Comparison of ENCODE assay signal across 1 cellular context in the genomic region with DNA sequence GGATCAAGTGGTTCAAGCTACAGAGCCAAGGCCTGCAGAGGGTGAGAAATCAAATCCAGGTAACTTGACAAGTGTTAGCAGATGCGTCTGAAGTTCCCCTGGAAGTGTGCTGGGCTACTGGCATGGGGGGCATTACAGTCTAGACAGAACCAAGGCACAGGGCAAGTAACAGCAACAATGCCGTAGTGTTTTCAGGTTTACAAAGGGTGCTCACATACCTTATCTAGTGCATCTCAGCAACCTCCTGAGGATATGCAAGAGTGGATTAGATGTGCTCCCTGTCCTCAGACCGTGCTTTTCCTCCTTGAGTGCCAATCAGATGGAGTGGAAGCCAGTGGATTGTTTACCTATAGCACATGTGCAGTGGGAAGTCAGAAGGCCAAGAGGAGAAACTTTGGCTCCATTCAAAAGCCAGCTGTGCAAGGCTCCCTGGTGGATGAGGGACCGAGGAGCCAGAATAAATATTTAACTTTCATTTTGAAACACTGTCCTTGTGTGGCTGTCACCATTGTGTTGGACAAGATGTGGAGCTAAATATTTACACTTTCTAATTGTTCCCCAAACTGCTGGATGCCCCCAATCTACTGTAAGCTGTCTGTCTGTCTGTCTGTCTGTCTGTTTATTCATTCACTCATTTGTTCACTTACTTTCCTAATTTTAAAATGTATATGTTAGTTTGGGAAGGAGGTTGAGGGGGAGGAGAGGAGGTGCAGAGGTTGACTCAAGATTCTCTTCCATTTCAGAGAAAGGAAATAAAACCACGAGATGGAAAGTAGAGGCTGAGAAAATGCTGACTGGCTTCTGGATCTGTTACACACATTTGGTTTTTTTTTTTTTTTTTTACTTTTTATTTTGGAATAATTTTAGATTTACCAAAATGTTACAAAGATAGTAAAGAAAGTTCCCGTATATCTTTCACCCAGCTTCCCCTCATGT.
A peak's percentile ranks its signal among the peaks of the same experiment; 100 is the strongest.
TF ChIP-seq lines count a peak whose summit lies in the region.

No MANE protein-coding gene starts in this region.

TF ChIP-seq in HepG2, 621 proteins besides CTCF, POLR2A, EP300 and RAD21 (continued from another document and continues in another):
- peak; percentile 58; the same call in 1 of the 2 replicates for TF ChIP-seq HNF1A (IDR thresholded peaks at IDR 0.05; ENCODE audit: low read depth)
- peak; percentile 83; the same call in 1 of the 2 replicates for TF ChIP-seq HNF1A (CRISPR knock-in tag; IDR thresholded peaks at IDR 0.05; ENCODE audit: borderline replicate concordance)
- TF ChIP-seq ZBTB37 (CRISPR knock-in tag; IDR thresholded peaks at IDR 0.05): no peak
- TF ChIP-seq FOXK1 (CRISPR knock-in tag; IDR thresholded peaks at IDR 0.05; ENCODE audit: borderline replicate concordance, low read depth): no peak
- no peak for TF ChIP-seq MIER3 (CRISPR knock-in tag; IDR thresholded peaks at IDR 0.05; ENCODE audit: borderline replicate concordance)
- no peak for TF ChIP-seq ZMAT3 (CRISPR knock-in tag; conservative IDR thresholded peaks at IDR 0.05)
- TF ChIP-seq, protein P1, sequence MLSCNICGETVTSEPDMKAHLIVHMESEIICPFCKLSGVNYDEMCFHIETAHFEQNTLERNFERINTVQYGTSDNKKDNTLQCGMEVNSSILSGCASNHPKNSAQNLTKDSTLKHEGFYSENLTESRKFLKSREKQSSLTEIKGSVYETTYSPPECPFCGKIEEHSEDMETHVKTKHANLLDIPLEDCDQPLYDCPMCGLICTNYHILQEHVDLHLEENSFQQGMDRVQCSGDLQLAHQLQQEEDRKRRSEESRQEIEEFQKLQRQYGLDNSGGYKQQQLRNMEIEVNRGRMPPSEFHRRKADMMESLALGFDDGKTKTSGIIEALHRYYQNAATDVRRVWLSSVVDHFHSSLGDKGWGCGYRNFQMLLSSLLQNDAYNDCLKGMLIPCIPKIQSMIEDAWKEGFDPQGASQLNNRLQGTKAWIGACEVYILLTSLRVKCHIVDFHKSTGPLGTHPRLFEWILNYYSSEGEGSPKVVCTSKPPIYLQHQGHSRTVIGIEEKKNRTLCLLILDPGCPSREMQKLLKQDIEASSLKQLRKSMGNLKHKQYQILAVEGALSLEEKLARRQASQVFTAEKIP (CRISPR knock-in tag; IDR thresholded peaks at IDR 0.05; ENCODE audit: borderline replicate concordance): no peak
- TF ChIP-seq, protein P2, sequence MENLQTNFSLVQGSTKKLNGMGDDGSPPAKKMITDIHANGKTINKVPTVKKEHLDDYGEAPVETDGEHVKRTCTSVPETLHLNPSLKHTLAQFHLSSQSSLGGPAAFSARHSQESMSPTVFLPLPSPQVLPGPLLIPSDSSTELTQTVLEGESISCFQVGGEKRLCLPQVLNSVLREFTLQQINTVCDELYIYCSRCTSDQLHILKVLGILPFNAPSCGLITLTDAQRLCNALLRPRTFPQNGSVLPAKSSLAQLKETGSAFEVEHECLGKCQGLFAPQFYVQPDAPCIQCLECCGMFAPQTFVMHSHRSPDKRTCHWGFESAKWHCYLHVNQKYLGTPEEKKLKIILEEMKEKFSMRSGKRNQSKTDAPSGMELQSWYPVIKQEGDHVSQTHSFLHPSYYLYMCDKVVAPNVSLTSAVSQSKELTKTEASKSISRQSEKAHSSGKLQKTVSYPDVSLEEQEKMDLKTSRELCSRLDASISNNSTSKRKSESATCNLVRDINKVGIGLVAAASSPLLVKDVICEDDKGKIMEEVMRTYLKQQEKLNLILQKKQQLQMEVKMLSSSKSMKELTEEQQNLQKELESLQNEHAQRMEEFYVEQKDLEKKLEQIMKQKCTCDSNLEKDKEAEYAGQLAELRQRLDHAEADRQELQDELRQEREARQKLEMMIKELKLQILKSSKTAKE (CRISPR knock-in tag; IDR thresholded peaks at IDR 0.05; ENCODE audit: borderline replicate concordance): peak; percentile 81; the same call in 1 of the 2 replicates
- peak; percentile 57; the same call in 1 of the 2 replicates for TF ChIP-seq AHDC1 (CRISPR knock-in tag; IDR thresholded peaks at IDR 0.05; ENCODE audit: borderline replicate concordance)
- TF ChIP-seq, protein P3, sequence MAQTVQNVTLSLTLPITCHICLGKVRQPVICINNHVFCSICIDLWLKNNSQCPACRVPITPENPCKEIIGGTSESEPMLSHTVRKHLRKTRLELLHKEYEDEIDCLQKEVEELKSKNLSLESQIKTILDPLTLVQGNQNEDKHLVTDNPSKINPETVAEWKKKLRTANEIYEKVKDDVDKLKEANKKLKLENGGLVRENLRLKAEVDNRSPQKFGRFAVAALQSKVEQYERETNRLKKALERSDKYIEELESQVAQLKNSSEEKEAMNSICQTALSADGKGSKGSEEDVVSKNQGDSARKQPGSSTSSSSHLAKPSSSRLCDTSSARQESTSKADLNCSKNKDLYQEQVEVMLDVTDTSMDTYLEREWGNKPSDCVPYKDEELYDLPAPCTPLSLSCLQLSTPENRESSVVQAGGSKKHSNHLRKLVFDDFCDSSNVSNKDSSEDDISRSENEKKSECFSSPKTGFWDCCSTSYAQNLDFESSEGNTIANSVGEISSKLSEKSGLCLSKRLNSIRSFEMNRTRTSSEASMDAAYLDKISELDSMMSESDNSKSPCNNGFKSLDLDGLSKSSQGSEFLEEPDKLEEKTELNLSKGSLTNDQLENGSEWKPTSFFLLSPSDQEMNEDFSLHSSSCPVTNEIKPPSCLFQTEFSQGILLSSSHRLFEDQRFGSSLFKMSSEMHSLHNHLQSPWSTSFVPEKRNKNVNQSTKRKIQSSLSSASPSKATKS (CRISPR knock-in tag; IDR thresholded peaks at IDR 0.05): no peak
- no peak for TF ChIP-seq MLLT10 (CRISPR knock-in tag; IDR thresholded peaks at IDR 0.05)
- no peak for TF ChIP-seq CENPX (CRISPR knock-in tag; IDR thresholded peaks at IDR 0.05)
- TF ChIP-seq, protein P4, sequence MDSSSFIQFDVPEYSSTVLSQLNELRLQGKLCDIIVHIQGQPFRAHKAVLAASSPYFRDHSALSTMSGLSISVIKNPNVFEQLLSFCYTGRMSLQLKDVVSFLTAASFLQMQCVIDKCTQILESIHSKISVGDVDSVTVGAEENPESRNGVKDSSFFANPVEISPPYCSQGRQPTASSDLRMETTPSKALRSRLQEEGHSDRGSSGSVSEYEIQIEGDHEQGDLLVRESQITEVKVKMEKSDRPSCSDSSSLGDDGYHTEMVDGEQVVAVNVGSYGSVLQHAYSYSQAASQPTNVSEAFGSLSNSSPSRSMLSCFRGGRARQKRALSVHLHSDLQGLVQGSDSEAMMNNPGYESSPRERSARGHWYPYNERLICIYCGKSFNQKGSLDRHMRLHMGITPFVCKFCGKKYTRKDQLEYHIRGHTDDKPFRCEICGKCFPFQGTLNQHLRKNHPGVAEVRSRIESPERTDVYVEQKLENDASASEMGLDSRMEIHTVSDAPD (CRISPR knock-in tag; IDR thresholded peaks at IDR 0.05): peak; percentile 84
- no peak for TF ChIP-seq EEA1 (CRISPR knock-in tag; IDR thresholded peaks at IDR 0.05; ENCODE audit: borderline replicate concordance)
- TF ChIP-seq, protein P5, sequence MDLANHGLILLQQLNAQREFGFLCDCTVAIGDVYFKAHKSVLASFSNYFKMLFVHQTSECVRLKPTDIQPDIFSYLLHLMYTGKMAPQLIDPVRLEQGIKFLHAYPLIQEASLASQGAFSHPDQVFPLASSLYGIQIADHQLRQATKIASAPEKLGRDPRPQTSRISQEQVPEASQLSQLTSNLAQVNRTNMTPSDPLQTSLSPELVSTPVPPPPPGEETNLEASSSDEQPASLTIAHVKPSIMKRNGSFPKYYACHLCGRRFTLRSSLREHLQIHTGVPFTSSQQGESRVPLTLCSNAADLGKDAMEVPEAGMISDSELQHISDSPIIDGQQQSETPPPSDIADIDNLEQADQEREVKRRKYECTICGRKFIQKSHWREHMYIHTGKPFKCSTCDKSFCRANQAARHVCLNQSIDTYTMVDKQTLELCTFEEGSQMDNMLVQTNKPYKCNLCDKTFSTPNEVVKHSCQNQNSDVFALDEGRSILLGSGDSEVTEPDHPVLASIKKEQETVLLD (CRISPR knock-in tag; IDR thresholded peaks at IDR 0.05; ENCODE audit: low read depth): no peak
- TF ChIP-seq, protein P6, sequence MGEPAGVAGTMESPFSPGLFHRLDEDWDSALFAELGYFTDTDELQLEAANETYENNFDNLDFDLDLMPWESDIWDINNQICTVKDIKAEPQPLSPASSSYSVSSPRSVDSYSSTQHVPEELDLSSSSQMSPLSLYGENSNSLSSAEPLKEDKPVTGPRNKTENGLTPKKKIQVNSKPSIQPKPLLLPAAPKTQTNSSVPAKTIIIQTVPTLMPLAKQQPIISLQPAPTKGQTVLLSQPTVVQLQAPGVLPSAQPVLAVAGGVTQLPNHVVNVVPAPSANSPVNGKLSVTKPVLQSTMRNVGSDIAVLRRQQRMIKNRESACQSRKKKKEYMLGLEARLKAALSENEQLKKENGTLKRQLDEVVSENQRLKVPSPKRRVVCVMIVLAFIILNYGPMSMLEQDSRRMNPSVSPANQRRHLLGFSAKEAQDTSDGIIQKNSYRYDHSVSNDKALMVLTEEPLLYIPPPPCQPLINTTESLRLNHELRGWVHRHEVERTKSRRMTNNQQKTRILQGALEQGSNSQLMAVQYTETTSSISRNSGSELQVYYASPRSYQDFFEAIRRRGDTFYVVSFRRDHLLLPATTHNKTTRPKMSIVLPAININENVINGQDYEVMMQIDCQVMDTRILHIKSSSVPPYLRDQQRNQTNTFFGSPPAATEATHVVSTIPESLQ (CRISPR knock-in tag; conservative IDR thresholded peaks at IDR 0.05): no peak
- no peak for TF ChIP-seq TRIM24 (CRISPR knock-in tag; IDR thresholded peaks at IDR 0.05)
- no peak for TF ChIP-seq RARG (CRISPR knock-in tag; IDR thresholded peaks at IDR 0.05; ENCODE audit: low read depth)
- no peak for TF ChIP-seq THAP11 (CRISPR knock-in tag; IDR thresholded peaks at IDR 0.05)
- TF ChIP-seq, protein P7, sequence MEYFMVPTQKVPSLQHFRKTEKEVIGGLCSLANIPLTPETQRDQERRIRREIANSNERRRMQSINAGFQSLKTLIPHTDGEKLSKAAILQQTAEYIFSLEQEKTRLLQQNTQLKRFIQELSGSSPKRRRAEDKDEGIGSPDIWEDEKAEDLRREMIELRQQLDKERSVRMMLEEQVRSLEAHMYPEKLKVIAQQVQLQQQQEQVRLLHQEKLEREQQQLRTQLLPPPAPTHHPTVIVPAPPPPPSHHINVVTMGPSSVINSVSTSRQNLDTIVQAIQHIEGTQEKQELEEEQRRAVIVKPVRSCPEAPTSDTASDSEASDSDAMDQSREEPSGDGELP (IDR thresholded peaks at IDR 0.05; ENCODE audit: borderline replicate concordance, low read depth): peak; percentile 92
- TF ChIP-seq ZNF17 (CRISPR knock-in tag; IDR thresholded peaks at IDR 0.05): no peak
